23 cellular contexts compared by ENCODE assay signal in the genomic region with DNA sequence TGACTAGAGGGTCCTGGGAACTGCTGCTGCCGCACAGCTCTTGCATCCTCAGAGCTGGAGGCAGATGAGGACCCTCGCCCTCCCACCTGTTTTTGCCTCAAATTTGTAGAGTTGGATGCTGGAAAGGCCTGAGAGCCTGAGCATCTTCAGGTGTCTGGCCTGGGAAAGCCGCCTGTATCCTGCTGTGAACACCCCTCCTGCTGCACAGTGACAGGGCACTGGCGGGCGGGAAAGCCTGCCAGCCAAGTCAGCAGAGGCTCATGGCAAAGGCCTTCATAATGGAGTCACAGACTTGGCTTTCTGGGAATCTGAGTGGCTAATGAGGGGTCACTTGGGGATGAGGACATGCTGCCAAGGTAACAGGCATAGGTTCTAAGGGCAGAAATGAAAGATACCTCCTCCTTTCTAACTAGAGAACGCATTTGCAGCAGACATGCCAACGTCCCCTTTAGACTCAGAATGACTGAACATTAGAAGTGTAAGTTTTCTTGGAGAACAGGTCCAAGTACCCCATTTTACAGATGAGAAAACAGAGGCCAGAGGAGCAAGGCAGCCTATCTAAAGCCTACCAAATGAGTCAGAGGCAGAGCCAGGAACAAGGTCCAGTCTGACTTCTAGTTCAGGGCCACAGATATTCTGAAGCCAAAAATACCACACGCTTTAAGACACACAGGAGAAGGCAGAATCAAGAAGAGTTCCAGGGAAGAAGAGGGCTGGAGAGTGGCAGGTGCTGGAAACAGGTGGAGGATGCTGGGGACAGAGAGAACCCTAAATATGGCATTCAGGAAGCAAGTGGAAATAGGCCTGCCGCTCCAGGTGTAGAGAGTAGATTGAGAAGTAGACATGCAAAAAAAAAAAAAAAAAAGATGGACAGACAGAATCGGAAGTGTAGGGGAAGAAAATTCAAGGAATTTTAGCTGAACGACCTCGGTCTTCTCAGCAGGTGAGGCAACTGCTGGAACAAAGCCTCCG. TPM values are rescaled to one million over a fixed set of nuclear protein-coding genes. Genes with fewer than 3 reads are reported as not detected.
"Had no signal": no experiment of that assay in that cellular context is flagged by ENCODE, and none has a peak within 500 bp of the region (broad histone marks: within the 10 kb centered on the region; RNA-seq: fewer than 3 reads in every experiment).

No MANE protein-coding gene starts in this region.

- ATAC-seq: activated CD4-positive, CD25-positive, alpha-beta regulatory T cell treated with anti-CD3 and anti-CD28 coated beads, Interleukin-2, amount 50 U/mL, for 24 hours; activated T-cell treated with anti-CD3 and anti-CD28 coated beads, Interleukin-2, amount 50 U/mL, for 72 hours; gastroesophageal sphincter; lower lobe of right lung had no signal

- H3K36me3 ChIP-seq: ascending aorta, esophagus muscularis mucosa, gastroesophageal sphincter, heart right ventricle, lower lobe of right lung, tibial artery, vagina had no signal

- H3K4me1 ChIP-seq: ascending aorta, gastroesophageal sphincter, lower lobe of right lung, tibial artery, vagina had no signal

- DNase-seq: activated CD8-positive, alpha-beta memory T cell treated with anti-CD3 and anti-CD28 coated beads for 24 hours; activated CD8-positive, alpha-beta memory T cell treated with anti-CD3 and anti-CD28 coated beads, Interleukin-2, amount 50 U/mL, for 48 hours; activated effector memory CD4-positive, alpha-beta T cell treated with anti-CD3 and anti-CD28 coated beads, Interleukin-2, amount 50 U/mL, for 16 hours; activated naive CD4-positive, alpha-beta T cell treated with anti-CD3 and anti-CD28 coated beads, Interleukin-2, amount 50 U/mL, for 16 hours; activated T-cell treated with anti-CD3 and anti-CD28 coated beads, Interleukin-2, amount 50 U/mL, for 72 hours; effector CD8-positive, alpha-beta T cell; lower lobe of right lung; nucleus accumbens; posterior cingulate gyrus; retina; stimulated activated CD4-positive, alpha-beta T cell treated with anti-CD3 and anti-CD28 coated beads, Interleukin-2, amount 100 ng/mL, for 24 hours; stimulated activated naive CD4-positive, alpha-beta T cell treated with Interleukin-2 at 50 U/mL for 16 hours; T-helper 1 cell; T-helper 9 cell; tibial artery had no signal

- H3K4me3 ChIP-seq: ascending aorta, esophagus muscularis mucosa, gastroesophageal sphincter, heart right ventricle, lower lobe of right lung, tibial artery, vagina had no signal

- FAIRE-seq: bronchial epithelial cell, endothelial cell of umbilical vein had no signal

- H3K27ac ChIP-seq: ascending aorta, esophagus muscularis mucosa, gastroesophageal sphincter, lower lobe of right lung, tibial artery, vagina had no signal

- H3K9me3 ChIP-seq: ascending aorta, esophagus muscularis mucosa, gastroesophageal sphincter, heart right ventricle, lower lobe of right lung, tibial artery, vagina had no signal

- H3K27me3 ChIP-seq: ascending aorta, esophagus muscularis mucosa, gastroesophageal sphincter, heart right ventricle, vagina had no signal

RNA-seq across cellular contexts. Expression of gene EPB41L4B, which starts 44.1 kb away (rescaled TPM):
- total RNA-seq: ascending aorta had no signal
